ENCODE assay signal across 9 cellular contexts in genomic region chr19:35549174-35549788, GRCh38. TPM values are rescaled to one million over a fixed set of nuclear protein-coding genes. Genes with fewer than 3 reads are reported as not detected.
DNase-seq lines count a peak whose midpoint lies in the region; ATAC-seq and TF ChIP-seq lines count a peak whose summit lies in the region.
"Had no signal": no experiment of that assay in that cellular context is flagged by ENCODE, and none has a peak within 500 bp of the region (broad histone marks: within the 10 kb centered on the region; RNA-seq: fewer than 3 reads in every experiment).

No MANE protein-coding gene starts in this region.

- H3K4me3 Mint-ChIP-seq in Calu3 (ENCODE audit: low read depth, unreplicated experiment), result no peak overlapping the region

- peaks cover 48% of the 10 kb centered on the region for H3K36me3 Mint-ChIP-seq in Calu3 (ENCODE audit: insufficient read depth, unreplicated experiment)

- peaks cover 12 to 27% of the 10 kb centered on the region in 2 donors for H3K36me3 ChIP-seq in neuronal stem cell (replicated peaks in 1 of 2; ENCODE audit: control insufficient read depth in 2 of 2, insufficient read depth in 2 of 2, low read length in 2 of 2)

- H3K27me3 Mint-ChIP-seq in Calu3 (ENCODE audit: unreplicated experiment), result peaks cover 19% of the 10 kb centered on the region

- DNase-seq in Calu3 (peak; percentile 72), HS-27A (ENCODE audit: low read depth) (peak; percentile 53), NOMO-1 treated with DMSO at 0.1 percent for 48 hours (lab: John Stamatoyannopoulos, UW; ENCODE audit: unreplicated experiment) (peak; percentile 56), epidermal melanocyte (ENCODE audit: insufficient read length, low spot score) (peak; percentile 57), neuronal stem cell (ENCODE audit: low spot score) (peak; percentile 80), cortex of kidney (lab: John Stamatoyannopoulos, UW) (no peak)
- DNase-seq in activated CD8-positive, alpha-beta memory T cell treated with anti-CD3 and anti-CD28 coated beads for 24 hours, result peak; percentile 75

- TF ChIP-seq CTCF in Calu3 (IDR thresholded peaks at IDR 0.05; ENCODE audit: unreplicated experiment), result peak; percentile 58

- WGBS in neuronal stem cell (ENCODE audit: extremely low coverage in 2 of 2, insufficient read length in 2 of 2, insufficient replicate concordance in 1 of 2), 2 donors, result no CpG with 5 or more reads among the region's 6 CpGs

- BruUV-seq in Calu3 (replicated peaks; lab: Mats Ljungman, UMichigan), result no TSS peak

- H3K4me1 ChIP-seq in neuronal stem cell (ENCODE audit: control insufficient read depth in 2 of 2, insufficient read depth in 1 of 2, low read depth in 1 of 2, low read length in 2 of 2), result peaks cover 5 to 8% of the 10 kb centered on the region in 2 donors

- CTCF ChIA-PET in Calu3 (lab: Charles Lee), result interaction anchor here (1.0 to 1.8 kb wide), 4 partner anchors 39 to 166 kb away, joined by 3 to 4 read pairs (median 4); no protein-coding TSS in a partner anchor

- ATAC-seq in GM18868 (IDR thresholded peaks at IDR 0.05; ENCODE audit: unreplicated experiment), result no peak

- no peak overlapping the region for H3K9ac ChIP-seq in neuronal stem cell (ENCODE audit: low read depth, low read length, poor library complexity)

- H3K4me2 ChIP-seq in neuronal stem cell (ENCODE audit: insufficient read depth, low read length, poor library complexity, severe bottlenecking), result no peak overlapping the region

- no peak overlapping the region for H2AFZ ChIP-seq in neuronal stem cell (ENCODE audit: low read length)

- H3K23ac ChIP-seq in neuronal stem cell (ENCODE audit: low read depth, low read length, poor library complexity), result no peak overlapping the region

- H3K18ac ChIP-seq in neuronal stem cell (ENCODE audit: low read length), result no peak overlapping the region

- peaks cover 0 to 2% (median 0%) of the 10 kb centered on the region in 3 experiments for H3K27me3 ChIP-seq in neuronal stem cell (ENCODE audit: control insufficient read depth in 3 of 3, insufficient read depth in 3 of 3, low read depth in 1 of 3, low read length in 3 of 3)

- intact Hi-C loops in Calu3 (cut with micrococcal nuclease; ENCODE audit: unreplicated experiment), result loop anchor here (5.0 kb wide), 1 partner anchor 37 kb away; the partner anchor contains the start of gene DMKN

- no peaks in the 10 kb centered on the region for H3K9me3 Mint-ChIP-seq in Calu3 (ENCODE audit: low read depth, unreplicated experiment)

- H3K14ac ChIP-seq in neuronal stem cell (ENCODE audit: low read length), result no peak overlapping the region

- no peak overlapping the region for H4K91ac ChIP-seq in neuronal stem cell (ENCODE audit: low read depth, low read length, poor library complexity)

- H3K9me3 ChIP-seq in neuronal stem cell (replicated peaks in 1 of 2; ENCODE audit: control insufficient read depth in 2 of 2, insufficient read depth in 1 of 2, low read depth in 1 of 2, low read length in 2 of 2), result no peaks in the 10 kb centered on the region

- H4K8ac ChIP-seq in neuronal stem cell (ENCODE audit: low read depth, low read length), result peak overlapping the region; percentile 83

- no peak overlapping the region for H2BK12ac ChIP-seq in neuronal stem cell (ENCODE audit: low read length)

- H2BK120ac ChIP-seq in neuronal stem cell (ENCODE audit: low read depth, low read length), result no peak overlapping the region

- H3K4me3 ChIP-seq in neuronal stem cell (ENCODE audit: low read length in 2 of 2), result no peak overlapping the region

- H2AK5ac ChIP-seq in neuronal stem cell (ENCODE audit: low read depth, low read length), result no peak overlapping the region

- peaks cover 4% of the 10 kb centered on the region for H3K79me1 ChIP-seq in neuronal stem cell (ENCODE audit: low read depth, low read length)

- no peak overlapping the region for H3K27ac Mint-ChIP-seq in Calu3 (ENCODE audit: unreplicated experiment)

- H3K4ac ChIP-seq in neuronal stem cell (ENCODE audit: low read length), result no peak overlapping the region

- H2BK5ac ChIP-seq in neuronal stem cell (ENCODE audit: low read length), result no peak overlapping the region

- H2BK15ac ChIP-seq in neuronal stem cell (ENCODE audit: low read length), result no peak overlapping the region

- H3K4me1 Mint-ChIP-seq in Calu3 (ENCODE audit: low read depth, unreplicated experiment), result peaks cover 28% of the 10 kb centered on the region

- H3K27ac ChIP-seq in neuronal stem cell (replicated peaks; ENCODE audit: low read length), result no peak overlapping the region

RNA-seq across cellular contexts. Expression of gene TMEM147, which starts 3.9 kb away (rescaled TPM):
- 114 and 118 TPM in 2 replicates for total RNA-seq in Calu3 (2022)
- 86.7 TPM for polyA plus RNA-seq in neuronal stem cell (2013, experiment 1 of 2)
- polyA plus RNA-seq in neuronal stem cell (2013, experiment 2 of 2), result 90.3 TPM

RNA-seq across cellular contexts. Expression of gene ATP4A, which starts 14.2 kb away (rescaled TPM):
- not detected in 2 replicates for total RNA-seq in Calu3 (2022)
- 0.04 TPM for polyA plus RNA-seq in neuronal stem cell (2013, experiment 1 of 2)
- polyA plus RNA-seq in neuronal stem cell (2013, experiment 2 of 2), result 0.03 TPM
- total RNA-seq: subcutaneous adipose tissue had no signal

RNA-seq across cellular contexts. Expression of gene GAPDHS, which starts 16.0 kb away (rescaled TPM):
- total RNA-seq in Calu3 (2022), result not detected in 2 replicates
- polyA plus RNA-seq in neuronal stem cell (2013, experiment 1 of 2), result 0.03 TPM
- polyA plus RNA-seq in neuronal stem cell (2013, experiment 2 of 2), result not detected
- total RNA-seq: subcutaneous adipose tissue had no signal

RNA-seq across cellular contexts. Expression of gene SBSN, which starts 21.2 kb away (rescaled TPM):
- not detected in 2 replicates for total RNA-seq in Calu3 (2022)
- polyA plus RNA-seq in neuronal stem cell (2013, experiment 1 of 2), result 0.06 TPM
- 0.10 TPM for polyA plus RNA-seq in neuronal stem cell (2013, experiment 2 of 2)
- total RNA-seq: subcutaneous adipose tissue had no signal

RNA-seq across cellular contexts. Expression of gene DMKN, which starts 35.8 kb away (rescaled TPM):
- total RNA-seq in Calu3 (2022), result 218 and 224 TPM in 2 replicates
- polyA plus RNA-seq in neuronal stem cell (2013, experiment 1 of 2), result 155 TPM
- 142 TPM for polyA plus RNA-seq in neuronal stem cell (2013, experiment 2 of 2)
